Comparison of ENCODE assay signal across 1 cellular context in the genomic region with DNA sequence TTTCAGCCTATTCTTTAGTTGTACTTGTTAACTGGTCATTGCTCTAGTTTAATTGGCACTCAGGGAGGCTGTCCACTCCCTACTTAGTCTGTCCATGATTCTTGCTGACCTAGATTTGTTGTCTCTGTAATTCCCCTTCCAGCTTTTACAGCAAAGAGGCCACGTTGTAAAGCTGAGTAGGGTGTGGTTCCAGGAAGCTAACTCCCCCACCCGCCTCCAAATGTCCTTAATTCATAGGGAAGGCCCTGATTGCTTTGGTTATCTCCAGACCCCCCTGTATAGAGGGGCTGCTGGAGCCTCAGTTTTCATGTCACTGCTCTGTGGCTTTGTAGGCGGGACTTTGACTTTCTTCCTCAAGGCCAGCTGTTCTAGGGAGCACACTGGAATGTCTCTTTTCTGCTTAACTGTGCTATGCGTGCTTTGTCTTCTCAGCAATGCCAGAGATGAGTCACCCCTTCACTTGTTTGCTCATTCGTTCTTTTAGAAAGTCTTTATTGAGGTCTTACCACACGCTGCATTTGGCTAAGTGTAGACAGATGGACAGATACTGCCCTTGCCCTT.
A peak's percentile ranks its signal among the peaks of the same experiment; 100 is the strongest.
TF ChIP-seq lines count a peak whose summit lies in the region.

No MANE protein-coding gene starts in this region.

TF ChIP-seq in HepG2, 621 proteins besides CTCF, POLR2A, EP300 and RAD21 (continued from another document and continues in another):
- TF ChIP-seq MAZ (IDR thresholded peaks at IDR 0.05; ENCODE audit: borderline replicate concordance, low read depth, low read length): no peak
- no peak for TF ChIP-seq MAZ (CRISPR knock-in tag; IDR thresholded peaks at IDR 0.05; ENCODE audit: low read depth)
- no peak for TF ChIP-seq DPF2 (CRISPR knock-in tag; IDR thresholded peaks at IDR 0.05; ENCODE audit: borderline replicate concordance, low read depth)
- TF ChIP-seq, protein P1, sequence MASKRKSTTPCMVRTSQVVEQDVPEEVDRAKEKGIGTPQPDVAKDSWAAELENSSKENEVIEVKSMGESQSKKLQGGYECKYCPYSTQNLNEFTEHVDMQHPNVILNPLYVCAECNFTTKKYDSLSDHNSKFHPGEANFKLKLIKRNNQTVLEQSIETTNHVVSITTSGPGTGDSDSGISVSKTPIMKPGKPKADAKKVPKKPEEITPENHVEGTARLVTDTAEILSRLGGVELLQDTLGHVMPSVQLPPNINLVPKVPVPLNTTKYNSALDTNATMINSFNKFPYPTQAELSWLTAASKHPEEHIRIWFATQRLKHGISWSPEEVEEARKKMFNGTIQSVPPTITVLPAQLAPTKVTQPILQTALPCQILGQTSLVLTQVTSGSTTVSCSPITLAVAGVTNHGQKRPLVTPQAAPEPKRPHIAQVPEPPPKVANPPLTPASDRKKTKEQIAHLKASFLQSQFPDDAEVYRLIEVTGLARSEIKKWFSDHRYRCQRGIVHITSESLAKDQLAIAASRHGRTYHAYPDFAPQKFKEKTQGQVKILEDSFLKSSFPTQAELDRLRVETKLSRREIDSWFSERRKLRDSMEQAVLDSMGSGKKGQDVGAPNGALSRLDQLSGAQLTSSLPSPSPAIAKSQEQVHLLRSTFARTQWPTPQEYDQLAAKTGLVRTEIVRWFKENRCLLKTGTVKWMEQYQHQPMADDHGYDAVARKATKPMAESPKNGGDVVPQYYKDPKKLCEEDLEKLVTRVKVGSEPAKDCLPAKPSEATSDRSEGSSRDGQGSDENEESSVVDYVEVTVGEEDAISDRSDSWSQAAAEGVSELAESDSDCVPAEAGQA (IDR thresholded peaks at IDR 0.05; ENCODE audit: low read depth): no peak
- TF ChIP-seq, protein P1 (CRISPR knock-in tag; IDR thresholded peaks at IDR 0.05; ENCODE audit: borderline replicate concordance): no peak
- TF ChIP-seq FOSL1 (CRISPR knock-in tag; IDR thresholded peaks at IDR 0.05; ENCODE audit: borderline replicate concordance): peak; percentile 85
- TF ChIP-seq ZNF331 (CRISPR knock-in tag; IDR thresholded peaks at IDR 0.05): peak; percentile 56; the same call in 1 of the 2 replicates
- TF ChIP-seq SUZ12 (IDR thresholded peaks at IDR 0.05; ENCODE audit: low read depth, low read length): no peak
- no peak for TF ChIP-seq ZFX (CRISPR knock-in tag; IDR thresholded peaks at IDR 0.05; ENCODE audit: low read depth)
- no peak for TF ChIP-seq KDM3A (CRISPR knock-in tag; IDR thresholded peaks at IDR 0.05; ENCODE audit: low read depth)
- no peak for TF ChIP-seq ZSCAN12 (CRISPR knock-in tag; IDR thresholded peaks at IDR 0.05)
- no peak for TF ChIP-seq CEBPB (IDR thresholded peaks at IDR 0.05; ENCODE audit: borderline replicate concordance, low read depth, low read length)
- TF ChIP-seq ZNF557 (CRISPR knock-in tag; IDR thresholded peaks at IDR 0.05): no peak
- TF ChIP-seq NR2F6 (IDR thresholded peaks at IDR 0.05): no peak
- TF ChIP-seq NR2F6 (CRISPR knock-in tag; IDR thresholded peaks at IDR 0.05): no peak
- no peak for TF ChIP-seq ZNF251 (CRISPR knock-in tag; IDR thresholded peaks at IDR 0.05)
- TF ChIP-seq TAF1 (CRISPR knock-in tag; IDR thresholded peaks at IDR 0.05): no peak
- TF ChIP-seq ZNF260 (CRISPR knock-in tag; IDR thresholded peaks at IDR 0.05; ENCODE audit: borderline replicate concordance, low read depth): no peak
- TF ChIP-seq ZNF335 (CRISPR knock-in tag; IDR thresholded peaks at IDR 0.05): 0 out of 2 replicates have a peak, but pooled peaks have one; percentile 70
- TF ChIP-seq ARID2 (CRISPR knock-in tag; IDR thresholded peaks at IDR 0.05; ENCODE audit: borderline replicate concordance): no peak
- TF ChIP-seq, protein P2, sequence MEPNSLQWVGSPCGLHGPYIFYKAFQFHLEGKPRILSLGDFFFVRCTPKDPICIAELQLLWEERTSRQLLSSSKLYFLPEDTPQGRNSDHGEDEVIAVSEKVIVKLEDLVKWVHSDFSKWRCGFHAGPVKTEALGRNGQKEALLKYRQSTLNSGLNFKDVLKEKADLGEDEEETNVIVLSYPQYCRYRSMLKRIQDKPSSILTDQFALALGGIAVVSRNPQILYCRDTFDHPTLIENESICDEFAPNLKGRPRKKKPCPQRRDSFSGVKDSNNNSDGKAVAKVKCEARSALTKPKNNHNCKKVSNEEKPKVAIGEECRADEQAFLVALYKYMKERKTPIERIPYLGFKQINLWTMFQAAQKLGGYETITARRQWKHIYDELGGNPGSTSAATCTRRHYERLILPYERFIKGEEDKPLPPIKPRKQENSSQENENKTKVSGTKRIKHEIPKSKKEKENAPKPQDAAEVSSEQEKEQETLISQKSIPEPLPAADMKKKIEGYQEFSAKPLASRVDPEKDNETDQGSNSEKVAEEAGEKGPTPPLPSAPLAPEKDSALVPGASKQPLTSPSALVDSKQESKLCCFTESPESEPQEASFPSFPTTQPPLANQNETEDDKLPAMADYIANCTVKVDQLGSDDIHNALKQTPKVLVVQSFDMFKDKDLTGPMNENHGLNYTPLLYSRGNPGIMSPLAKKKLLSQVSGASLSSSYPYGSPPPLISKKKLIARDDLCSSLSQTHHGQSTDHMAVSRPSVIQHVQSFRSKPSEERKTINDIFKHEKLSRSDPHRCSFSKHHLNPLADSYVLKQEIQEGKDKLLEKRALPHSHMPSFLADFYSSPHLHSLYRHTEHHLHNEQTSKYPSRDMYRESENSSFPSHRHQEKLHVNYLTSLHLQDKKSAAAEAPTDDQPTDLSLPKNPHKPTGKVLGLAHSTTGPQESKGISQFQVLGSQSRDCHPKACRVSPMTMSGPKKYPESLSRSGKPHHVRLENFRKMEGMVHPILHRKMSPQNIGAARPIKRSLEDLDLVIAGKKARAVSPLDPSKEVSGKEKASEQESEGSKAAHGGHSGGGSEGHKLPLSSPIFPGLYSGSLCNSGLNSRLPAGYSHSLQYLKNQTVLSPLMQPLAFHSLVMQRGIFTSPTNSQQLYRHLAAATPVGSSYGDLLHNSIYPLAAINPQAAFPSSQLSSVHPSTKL (CRISPR knock-in tag; IDR thresholded peaks at IDR 0.05): peak; percentile 88
- no peak for TF ChIP-seq KLF11 (CRISPR knock-in tag; IDR thresholded peaks at IDR 0.05)
- no peak for TF ChIP-seq ZNF614 (CRISPR knock-in tag; IDR thresholded peaks at IDR 0.05; ENCODE audit: borderline replicate concordance)
- TF ChIP-seq, protein P3, sequence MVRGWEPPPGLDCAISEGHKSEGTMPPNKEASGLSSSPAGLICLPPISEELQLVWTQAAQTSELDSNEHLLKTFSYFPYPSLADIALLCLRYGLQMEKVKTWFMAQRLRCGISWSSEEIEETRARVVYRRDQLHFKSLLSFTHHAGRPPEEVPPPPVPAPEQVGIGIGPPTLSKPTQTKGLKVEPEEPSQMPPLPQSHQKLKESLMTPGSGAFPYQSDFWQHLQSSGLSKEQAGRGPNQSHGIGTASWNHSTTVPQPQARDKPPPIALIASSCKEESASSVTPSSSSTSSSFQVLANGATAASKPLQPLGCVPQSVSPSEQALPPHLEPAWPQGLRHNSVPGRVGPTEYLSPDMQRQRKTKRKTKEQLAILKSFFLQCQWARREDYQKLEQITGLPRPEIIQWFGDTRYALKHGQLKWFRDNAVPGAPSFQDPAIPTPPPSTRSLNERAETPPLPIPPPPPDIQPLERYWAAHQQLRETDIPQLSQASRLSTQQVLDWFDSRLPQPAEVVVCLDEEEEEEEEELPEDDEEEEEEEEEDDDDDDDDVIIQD (CRISPR knock-in tag; IDR thresholded peaks at IDR 0.05; ENCODE audit: low read depth): no peak
- no peak for TF ChIP-seq ZKSCAN5 (CRISPR knock-in tag; IDR thresholded peaks at IDR 0.05)
- TF ChIP-seq HDAC2 (CRISPR knock-in tag; IDR thresholded peaks at IDR 0.05): 0 out of 2 replicates have a peak, but pooled peaks have one; percentile 32
- peak; percentile 46; the same call in 1 of the 2 replicates for TF ChIP-seq ERF (CRISPR knock-in tag; IDR thresholded peaks at IDR 0.05)
- TF ChIP-seq MED13 (CRISPR knock-in tag; IDR thresholded peaks at IDR 0.05): no peak
- TF ChIP-seq FOXA3 (CRISPR knock-in tag; IDR thresholded peaks at IDR 0.05): peak; percentile 65
- TF ChIP-seq STAT5B (CRISPR knock-in tag; IDR thresholded peaks at IDR 0.05): no peak
- TF ChIP-seq RBFOX2 (IDR thresholded peaks at IDR 0.05; ENCODE audit: low read depth, low read length): no peak
- TF ChIP-seq ZNF12 (CRISPR knock-in tag; IDR thresholded peaks at IDR 0.05): peak; percentile 51; the same call in 1 of the 2 replicates
- TF ChIP-seq ZBTB42 (CRISPR knock-in tag; IDR thresholded peaks at IDR 0.05): no peak
- TF ChIP-seq PCBP1 (IDR thresholded peaks at IDR 0.05; ENCODE audit: borderline replicate concordance, low read depth, low read length): no peak
- TF ChIP-seq ZNF431 (CRISPR knock-in tag; IDR thresholded peaks at IDR 0.05; ENCODE audit: borderline replicate concordance, low read depth): no peak
- TF ChIP-seq, protein P4, sequence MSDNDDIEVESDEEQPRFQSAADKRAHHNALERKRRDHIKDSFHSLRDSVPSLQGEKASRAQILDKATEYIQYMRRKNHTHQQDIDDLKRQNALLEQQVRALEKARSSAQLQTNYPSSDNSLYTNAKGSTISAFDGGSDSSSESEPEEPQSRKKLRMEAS (IDR thresholded peaks at IDR 0.05): no peak
- no peak for TF ChIP-seq NFE2 (CRISPR knock-in tag; IDR thresholded peaks at IDR 0.05)
- no peak for TF ChIP-seq JDP2 (CRISPR knock-in tag; IDR thresholded peaks at IDR 0.05; ENCODE audit: borderline replicate concordance)
- no peak for TF ChIP-seq SALL1 (CRISPR knock-in tag; IDR thresholded peaks at IDR 0.05)
- TF ChIP-seq, protein P5, sequence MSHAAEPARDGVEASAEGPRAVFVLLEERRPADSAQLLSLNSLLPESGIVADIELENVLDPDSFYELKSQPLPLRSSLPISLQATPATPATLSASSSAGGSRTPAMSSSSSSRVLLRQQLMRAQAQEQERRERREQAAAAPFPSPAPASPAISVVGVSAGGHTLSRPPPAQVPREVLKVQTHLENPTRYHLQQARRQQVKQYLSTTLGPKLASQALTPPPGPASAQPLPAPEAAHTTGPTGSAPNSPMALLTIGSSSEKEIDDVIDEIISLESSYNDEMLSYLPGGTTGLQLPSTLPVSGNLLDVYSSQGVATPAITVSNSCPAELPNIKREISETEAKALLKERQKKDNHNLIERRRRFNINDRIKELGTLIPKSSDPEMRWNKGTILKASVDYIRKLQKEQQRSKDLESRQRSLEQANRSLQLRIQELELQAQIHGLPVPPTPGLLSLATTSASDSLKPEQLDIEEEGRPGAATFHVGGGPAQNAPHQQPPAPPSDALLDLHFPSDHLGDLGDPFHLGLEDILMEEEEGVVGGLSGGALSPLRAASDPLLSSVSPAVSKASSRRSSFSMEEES (CRISPR knock-in tag; IDR thresholded peaks at IDR 0.05): no peak
- no peak for TF ChIP-seq SIX1 (CRISPR knock-in tag; IDR thresholded peaks at IDR 0.05; ENCODE audit: borderline replicate concordance)
- TF ChIP-seq, protein P6, sequence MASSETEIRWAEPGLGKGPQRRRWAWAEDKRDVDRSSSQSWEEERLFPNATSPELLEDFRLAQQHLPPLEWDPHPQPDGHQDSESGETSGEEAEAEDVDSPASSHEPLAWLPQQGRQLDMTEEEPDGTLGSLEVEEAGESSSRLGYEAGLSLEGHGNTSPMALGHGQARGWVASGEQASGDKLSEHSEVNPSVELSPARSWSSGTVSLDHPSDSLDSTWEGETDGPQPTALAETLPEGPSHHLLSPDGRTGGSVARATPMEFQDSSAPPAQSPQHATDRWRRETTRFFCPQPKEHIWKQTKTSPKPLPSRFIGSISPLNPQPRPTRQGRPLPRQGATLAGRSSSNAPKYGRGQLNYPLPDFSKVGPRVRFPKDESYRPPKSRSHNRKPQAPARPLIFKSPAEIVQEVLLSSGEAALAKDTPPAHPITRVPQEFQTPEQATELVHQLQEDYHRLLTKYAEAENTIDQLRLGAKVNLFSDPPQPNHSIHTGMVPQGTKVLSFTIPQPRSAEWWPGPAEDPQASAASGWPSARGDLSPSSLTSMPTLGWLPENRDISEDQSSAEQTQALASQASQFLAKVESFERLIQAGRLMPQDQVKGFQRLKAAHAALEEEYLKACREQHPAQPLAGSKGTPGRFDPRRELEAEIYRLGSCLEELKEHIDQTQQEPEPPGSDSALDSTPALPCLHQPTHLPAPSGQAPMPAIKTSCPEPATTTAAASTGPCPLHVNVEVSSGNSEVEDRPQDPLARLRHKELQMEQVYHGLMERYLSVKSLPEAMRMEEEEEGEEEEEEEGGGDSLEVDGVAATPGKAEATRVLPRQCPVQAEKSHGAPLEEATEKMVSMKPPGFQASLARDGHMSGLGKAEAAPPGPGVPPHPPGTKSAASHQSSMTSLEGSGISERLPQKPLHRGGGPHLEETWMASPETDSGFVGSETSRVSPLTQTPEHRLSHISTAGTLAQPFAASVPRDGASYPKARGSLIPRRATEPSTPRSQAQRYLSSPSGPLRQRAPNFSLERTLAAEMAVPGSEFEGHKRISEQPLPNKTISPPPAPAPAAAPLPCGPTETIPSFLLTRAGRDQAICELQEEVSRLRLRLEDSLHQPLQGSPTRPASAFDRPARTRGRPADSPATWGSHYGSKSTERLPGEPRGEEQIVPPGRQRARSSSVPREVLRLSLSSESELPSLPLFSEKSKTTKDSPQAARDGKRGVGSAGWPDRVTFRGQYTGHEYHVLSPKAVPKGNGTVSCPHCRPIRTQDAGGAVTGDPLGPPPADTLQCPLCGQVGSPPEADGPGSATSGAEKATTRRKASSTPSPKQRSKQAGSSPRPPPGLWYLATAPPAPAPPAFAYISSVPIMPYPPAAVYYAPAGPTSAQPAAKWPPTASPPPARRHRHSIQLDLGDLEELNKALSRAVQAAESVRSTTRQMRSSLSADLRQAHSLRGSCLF (CRISPR knock-in tag; IDR thresholded peaks at IDR 0.05; ENCODE audit: borderline replicate concordance): no peak
- TF ChIP-seq ZNF383 (CRISPR knock-in tag; IDR thresholded peaks at IDR 0.05; ENCODE audit: borderline replicate concordance): no peak
- TF ChIP-seq ZFP62 (CRISPR knock-in tag; IDR thresholded peaks at IDR 0.05): no peak
- TF ChIP-seq SSRP1 (CRISPR knock-in tag; IDR thresholded peaks at IDR 0.05): no peak
- no peak for TF ChIP-seq ZNF232 (CRISPR knock-in tag; IDR thresholded peaks at IDR 0.05; ENCODE audit: borderline replicate concordance)
